In the genomic region with DNA sequence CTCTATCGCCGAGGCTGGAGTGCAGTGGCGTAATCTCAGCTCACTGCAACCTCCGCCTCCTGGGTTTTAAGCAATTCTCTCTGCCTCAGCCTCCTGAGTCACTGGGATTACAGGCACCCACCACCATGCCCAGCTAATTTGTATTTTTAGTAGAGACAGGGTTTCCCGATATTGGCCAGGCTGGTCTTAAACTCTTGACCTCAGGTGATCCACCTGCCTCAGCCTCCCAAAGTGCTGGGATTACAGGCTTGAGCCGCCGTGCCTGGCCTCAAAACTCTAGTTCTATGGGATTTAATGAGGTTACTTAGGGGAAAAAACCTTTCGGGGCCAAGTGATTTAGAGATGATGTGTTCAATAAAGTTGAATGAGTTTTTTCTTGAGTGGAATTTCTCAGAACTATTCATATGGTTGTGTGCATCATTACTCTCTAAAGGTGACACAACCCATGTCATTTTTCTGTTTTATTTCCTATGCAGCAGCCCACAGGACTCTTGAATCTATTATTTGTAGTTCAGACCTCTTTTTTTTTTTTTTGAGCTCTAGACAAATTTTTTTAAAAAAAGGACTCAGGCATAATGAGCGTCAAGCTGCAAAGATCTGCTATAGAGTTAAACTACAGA, we compare ENCODE assay signal across 8 cellular contexts. TPM values are rescaled to one million over a fixed set of nuclear protein-coding genes. Genes with fewer than 3 reads are reported as not detected.
A peak's percentile ranks its signal among the peaks of the same experiment; 100 is the strongest.
DNase-seq lines count a peak whose midpoint lies in the region; ATAC-seq lines count a peak whose summit lies in the region.
"Not testable (repeated sequence)": the region's sequence is repeated elsewhere in the genome, so short reads cannot be mapped to it uniquely, and the experiment has no call there.
"Had no signal": no experiment of that assay in that cellular context is flagged by ENCODE, and none has a peak within 500 bp of the region (broad histone marks: within the 10 kb centered on the region; RNA-seq: fewer than 3 reads in every experiment).

No MANE protein-coding gene starts in this region.

- H3K4me3 Mint-ChIP-seq in activated CD4-positive, alpha-beta memory T cell treated with anti-CD3 and anti-CD28 coated beads for 36 hours; activated naive CD8-positive, alpha-beta T cell treated with anti-CD3 and anti-CD28 coated beads, Interleukin-2, amount 50 U/mL, for 24 hours: not testable (repeated sequence)
- H3K4me3 Mint-ChIP-seq in activated T-cell treated with anti-CD3 and anti-CD28 coated beads, Interleukin-2, amount 50 U/mL, for 24 hours, result peak overlapping the region; percentile 13
- peak overlapping the region; percentile 15 for H3K4me3 Mint-ChIP-seq in activated T-helper 17 cell treated with anti-CD3 and anti-CD28 coated beads, Interleukin-2, amount 50 U/mL, for 72 hours

- not testable (repeated sequence) for H3K9me3 Mint-ChIP-seq in activated CD4-positive, alpha-beta memory T cell treated with anti-CD3 and anti-CD28 coated beads for 36 hours; activated T-cell treated with anti-CD3 and anti-CD28 coated beads, Interleukin-2, amount 50 U/mL, for 24 hours; activated T-helper 17 cell treated with anti-CD3 and anti-CD28 coated beads, Interleukin-2, amount 50 U/mL, for 72 hours; activated naive CD8-positive, alpha-beta T cell treated with anti-CD3 and anti-CD28 coated beads, Interleukin-2, amount 50 U/mL, for 24 hours

- intact Hi-C loops in activated CD4-positive, alpha-beta memory T cell treated with anti-CD3 and anti-CD28 coated beads for 36 hours (cut with micrococcal nuclease), result loop anchor here (1.0 to 5.0 kb wide), 3 partner anchors 19 to 520 kb away; a partner anchor contains a TSS

- DNase-seq in activated CD4-positive, alpha-beta memory T cell treated with anti-CD3 and anti-CD28 coated beads for 36 hours, result peak; percentile 19
- DNase-seq in activated T-cell treated with anti-CD3 and anti-CD28 coated beads, Interleukin-2, amount 50 U/mL, for 24 hours, result peak; percentile 36
- DNase-seq in activated naive CD8-positive, alpha-beta T cell treated with anti-CD3 and anti-CD28 coated beads, Interleukin-2, amount 50 U/mL, for 24 hours, result not testable (repeated sequence)
- DNase-seq in stimulated activated CD8-positive, alpha-beta memory T cell treated with anti-CD3 and anti-CD28 coated beads, Interleukin-4, amount 100 ng/mL, for 48 hours, result peak; percentile 27

- peak; percentile 9 to 10 for ATAC-seq in activated CD4-positive, CD25-positive, alpha-beta regulatory T cell treated with anti-CD3 and anti-CD28 coated beads, Interleukin-2, amount 50 U/mL, for 24 hours
- ATAC-seq in activated T-helper 17 cell treated with anti-CD3 and anti-CD28 coated beads, Interleukin-2, amount 50 U/mL, for 72 hours (replicated peaks), result peak; percentile 61
- peak; percentile 8 for ATAC-seq in activated naive CD8-positive, alpha-beta T cell treated with anti-CD3 and anti-CD28 coated beads, Interleukin-2, amount 50 U/mL, for 24 hours

- H3K4me1 Mint-ChIP-seq in activated CD4-positive, alpha-beta memory T cell treated with anti-CD3 and anti-CD28 coated beads for 36 hours (ENCODE audit: low read depth), result peaks cover 37% of the 10 kb centered on the region
- H3K4me1 Mint-ChIP-seq in activated T-cell treated with anti-CD3 and anti-CD28 coated beads, Interleukin-2, amount 50 U/mL, for 24 hours (ENCODE audit: low read depth), result peaks cover 58% of the 10 kb centered on the region
- not testable (repeated sequence) for H3K4me1 Mint-ChIP-seq in activated T-helper 17 cell treated with anti-CD3 and anti-CD28 coated beads, Interleukin-2, amount 50 U/mL, for 72 hours
- H3K4me1 Mint-ChIP-seq in activated naive CD8-positive, alpha-beta T cell treated with anti-CD3 and anti-CD28 coated beads, Interleukin-2, amount 50 U/mL, for 24 hours, result peaks cover 59% of the 10 kb centered on the region

- not testable (repeated sequence) for H3K36me3 Mint-ChIP-seq in activated CD4-positive, alpha-beta memory T cell treated with anti-CD3 and anti-CD28 coated beads for 36 hours; activated T-cell treated with anti-CD3 and anti-CD28 coated beads, Interleukin-2, amount 50 U/mL, for 24 hours (ENCODE audit: low read depth); activated T-helper 17 cell treated with anti-CD3 and anti-CD28 coated beads, Interleukin-2, amount 50 U/mL, for 72 hours (ENCODE audit: low read depth); activated naive CD8-positive, alpha-beta T cell treated with anti-CD3 and anti-CD28 coated beads, Interleukin-2, amount 50 U/mL, for 24 hours (ENCODE audit: low read depth)

- not testable (repeated sequence) for H3K27me3 Mint-ChIP-seq in activated CD4-positive, alpha-beta memory T cell treated with anti-CD3 and anti-CD28 coated beads for 36 hours; activated T-cell treated with anti-CD3 and anti-CD28 coated beads, Interleukin-2, amount 50 U/mL, for 24 hours; activated T-helper 17 cell treated with anti-CD3 and anti-CD28 coated beads, Interleukin-2, amount 50 U/mL, for 72 hours; activated naive CD8-positive, alpha-beta T cell treated with anti-CD3 and anti-CD28 coated beads, Interleukin-2, amount 50 U/mL, for 24 hours

- POLR2A ChIA-PET in activated CD4-positive, alpha-beta memory T cell treated with anti-CD3 and anti-CD28 coated beads for 36 hours (lab: Charles Lee), result interaction anchor here (0.6 kb wide), 2 partner anchors 10 to 516 kb away, joined by 3 read pairs; no protein-coding TSS in a partner anchor

- not testable (repeated sequence) for H3K27ac Mint-ChIP-seq in activated CD4-positive, alpha-beta memory T cell treated with anti-CD3 and anti-CD28 coated beads for 36 hours
- H3K27ac Mint-ChIP-seq in activated T-cell treated with anti-CD3 and anti-CD28 coated beads, Interleukin-2, amount 50 U/mL, for 24 hours, result peak overlapping the region; percentile 95
- peak overlapping the region; percentile 58 for H3K27ac Mint-ChIP-seq in activated T-helper 17 cell treated with anti-CD3 and anti-CD28 coated beads, Interleukin-2, amount 50 U/mL, for 72 hours
- H3K27ac Mint-ChIP-seq in activated naive CD8-positive, alpha-beta T cell treated with anti-CD3 and anti-CD28 coated beads, Interleukin-2, amount 50 U/mL, for 24 hours, result peak overlapping the region; percentile 93

- CTCF ChIA-PET in activated CD4-positive, alpha-beta memory T cell treated with anti-CD3 and anti-CD28 coated beads for 36 hours (lab: Charles Lee), result interaction anchor here (0.9 to 1.6 kb wide), 3 partner anchors 28 to 522 kb away, joined by 3 to 6 read pairs (median 3); no protein-coding TSS in a partner anchor

RNA-seq across cellular contexts. Expression of a gene that starts 36.5 kb away (rescaled TPM):
- not detected for total RNA-seq in activated CD4-positive, alpha-beta memory T cell treated with anti-CD3 and anti-CD28 coated beads for 36 hours
- not detected for total RNA-seq in activated T-helper 17 cell treated with anti-CD3 and anti-CD28 coated beads, Interleukin-2, amount 50 U/mL, for 72 hours
- total RNA-seq: CD8-positive, alpha-beta memory T cell; G401 had no signal

Comparison
In these comparisons a context has a peak if more than half of its experiments do, and no peak if none do; other contexts are left out.
1. ATAC-seq: peak in every context shown above with its lines; median percentile 61 in activated T-helper 17 cell treated with anti-CD3 and anti-CD28 coated beads, Interleukin-2, amount 50 U/mL, for 72 hours; 10 in activated CD4-positive, CD25-positive, alpha-beta regulatory T cell treated with anti-CD3 and anti-CD28 coated beads, Interleukin-2, amount 50 U/mL, for 24 hours; 8 in activated naive CD8-positive, alpha-beta T cell treated with anti-CD3 and anti-CD28 coated beads, Interleukin-2, amount 50 U/mL, for 24 hours.